In the genomic region with DNA sequence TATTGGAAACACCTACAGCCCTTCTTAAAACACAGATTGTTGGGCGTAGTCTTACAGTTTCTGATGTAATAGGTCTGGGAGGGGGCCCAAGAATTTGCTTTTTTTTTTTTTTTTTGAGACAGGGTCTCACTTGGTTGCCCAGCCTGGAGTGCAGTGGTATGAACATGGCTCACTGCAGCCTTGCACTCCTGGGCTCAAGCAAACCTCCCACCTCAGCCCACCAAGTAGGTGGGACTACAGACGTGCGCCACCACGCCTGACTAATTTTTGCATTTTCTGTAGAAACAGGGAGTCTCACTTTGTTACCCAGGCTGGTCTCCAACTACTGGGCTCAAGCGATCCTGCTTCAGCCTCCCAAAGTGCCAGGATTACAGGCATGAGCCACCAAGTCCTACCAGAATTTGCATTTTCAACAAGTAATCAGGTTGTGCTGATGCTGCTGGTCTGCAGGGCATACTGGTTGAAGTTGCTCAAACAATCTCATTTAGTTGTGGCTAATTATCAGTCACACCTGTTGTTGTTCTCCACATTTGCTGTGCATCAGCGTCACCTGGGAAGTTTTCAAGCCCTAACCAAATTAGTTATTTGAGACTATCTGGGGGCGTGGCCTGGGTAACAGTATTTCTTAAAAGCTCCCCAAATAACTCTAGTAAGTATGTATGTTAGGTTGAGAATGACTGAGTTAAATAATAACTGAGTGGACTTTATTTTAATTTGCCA, we compare ENCODE assay signal across 18 cellular contexts. TPM values are rescaled to one million over a fixed set of nuclear protein-coding genes. Genes with fewer than 3 reads are reported as not detected.
DNase-seq lines count a peak whose midpoint lies in the region; ATAC-seq and TF ChIP-seq lines count a peak whose summit lies in the region.
"Had no signal": no experiment of that assay in that cellular context is flagged by ENCODE, and none has a peak within 500 bp of the region (broad histone marks: within the 10 kb centered on the region; RNA-seq: fewer than 3 reads in every experiment).

No MANE protein-coding gene starts in this region.

- peaks cover 10% of the 10 kb centered on the region for H3K4me1 ChIP-seq in mesendoderm (ENCODE audit: control insufficient read depth, low read depth, low read length)
- H3K4me1 ChIP-seq in left ventricle myocardium inferior: no peaks in the 10 kb centered on the region

- no peak overlapping the region for H3K27ac ChIP-seq in mesendoderm (ENCODE audit: low read depth, low read length)
- H3K27ac ChIP-seq in left ventricle myocardium inferior (replicated peaks): no peak overlapping the region
- H3K27ac ChIP-seq: RWPE1 had no signal

- no peak overlapping the region for H2BK15ac ChIP-seq in mesendoderm (replicated peaks; ENCODE audit: low read depth)

- peak overlapping the region; percentile 21 for H4K5ac ChIP-seq in mesendoderm (ENCODE audit: low read length)

- no peak overlapping the region for H3K4ac ChIP-seq in mesendoderm (ENCODE audit: low read depth, low read length)

- H3K9me3 ChIP-seq in left ventricle myocardium inferior (replicated peaks): no peaks in the 10 kb centered on the region
- H3K9me3 ChIP-seq: heart right ventricle had no signal

- H3K4me3 ChIP-seq in mesendoderm (ENCODE audit: low read length): no peak overlapping the region
- no peak overlapping the region for H3K4me3 ChIP-seq in left ventricle myocardium inferior
- H3K4me3 ChIP-seq: heart right ventricle had no signal

- H4K8ac ChIP-seq in mesendoderm (ENCODE audit: low read depth, low read length): no peak overlapping the region

- no peak overlapping the region for H3K23ac ChIP-seq in mesendoderm (ENCODE audit: low read length)

- H2AK5ac ChIP-seq in mesendoderm (ENCODE audit: low read length): no peak overlapping the region

- H3K27me3 ChIP-seq in mesendoderm (ENCODE audit: insufficient read depth, low read length, poor library complexity) (no peaks in the 10 kb centered on the region), left ventricle myocardium inferior (ENCODE audit: low read depth) (no peaks in the 10 kb centered on the region)
- H3K27me3 ChIP-seq: heart right ventricle had no signal

- intact Hi-C loops in left ventricle myocardium inferior (cut with micrococcal nuclease): no loop called here

- ATAC-seq in GM18502 (IDR thresholded peaks at IDR 0.05; ENCODE audit: poor library complexity, unreplicated experiment) (peak; percentile 30), HG02642 (IDR thresholded peaks at IDR 0.05; ENCODE audit: poor library complexity, unreplicated experiment) (peak; percentile 33)
- ATAC-seq: heart right ventricle, natural killer cell had no signal

- no peaks in the 10 kb centered on the region for H3K79me2 ChIP-seq in mesendoderm (ENCODE audit: control insufficient read depth, insufficient read depth, low read length)

- H3K79me1 ChIP-seq in mesendoderm (ENCODE audit: low read length): peaks cover 2% of the 10 kb centered on the region

- H3K56ac ChIP-seq in mesendoderm (ENCODE audit: low read length): no peak overlapping the region

- no peak overlapping the region for H3K18ac ChIP-seq in mesendoderm (ENCODE audit: low read length)

- H2BK5ac ChIP-seq in mesendoderm (ENCODE audit: low read length): no peak overlapping the region

- WGBS in mesendoderm (ENCODE audit: extremely low coverage, insufficient coverage, low lambda C conversion rate): no CpG with 5 or more reads among the region's 7 CpGs

- H3K4me2 ChIP-seq in mesendoderm (ENCODE audit: low read length): no peak overlapping the region

- H2BK120ac ChIP-seq in mesendoderm (ENCODE audit: low read depth, low read length): no peak overlapping the region

- H3K9ac ChIP-seq in mesendoderm (ENCODE audit: low read length): no peak overlapping the region

- no peak for TF ChIP-seq CTCF in left ventricle myocardium inferior (IDR thresholded peaks at IDR 0.05; ENCODE audit: borderline replicate concordance)

- peak; percentile 21 to 74 for DNase-seq in NCI-H526 (lab: John Stamatoyannopoulos, UW)
- no peak for DNase-seq in mesendoderm
- no peak for DNase-seq in inferior parietal cortex (ENCODE audit: extremely low spot score)
- no peak for DNase-seq in 8988T
- no peak for DNase-seq in left ventricle myocardium inferior
- no peak for DNase-seq in DMS79 treated with DMSO at 0.1 percent for 48 hours (lab: John Stamatoyannopoulos, UW)
- DNase-seq: activated CD4-positive, alpha-beta T cell treated with anti-CD3 and anti-CD28 coated beads, Interleukin-2, amount 50 U/mL, for 48 hours; activated naive CD4-positive, alpha-beta T cell treated with anti-CD3 and anti-CD28 coated beads, Interleukin-2, amount 10 ng/mL, durations not matched to agents 7 days and 5 days; CD4-positive, CD25-positive, alpha-beta regulatory T cell; DND-41; heart right ventricle; mammary epithelial cell; natural killer cell; NCI-H1436 treated with DMSO at 0.1 percent for 48 hours; posterior cingulate gyrus had no signal

- no peaks in the 10 kb centered on the region for H3K36me3 ChIP-seq in mesendoderm (ENCODE audit: control insufficient read depth, insufficient read depth, low read length)
- no peaks in the 10 kb centered on the region for H3K36me3 ChIP-seq in left ventricle myocardium inferior
- H3K36me3 ChIP-seq: heart right ventricle had no signal

RNA-seq across cellular contexts. Expression of gene TMEM154, which starts 13.9 kb away (rescaled TPM):
- 12.8 TPM for polyA plus RNA-seq in mesendoderm (2013, experiment 1 of 2)
- polyA plus RNA-seq in mesendoderm (2013, experiment 2 of 2): 11.9 TPM
- total RNA-seq in left ventricle myocardium inferior: 1.4 TPM

Comparison
In these comparisons a context has a peak if more than half of its experiments do, and no peak if none do; other contexts are left out.
1. DNase-seq: peak in NCI-H526 (2 of 2); none in mesendoderm (single experiment), inferior parietal cortex (single experiment), 8988T (single experiment), left ventricle myocardium inferior (single experiment) and DMS79 treated with DMSO at 0.1 percent for 48 hours (single experiment).